1 cellular context compared by ENCODE assay signal in genomic region chr1:233945573-233945972, GRCh38.
TF ChIP-seq lines count a peak whose summit lies in the region.

No MANE protein-coding gene starts in this region.

TF ChIP-seq in GM12878, 131 proteins besides CTCF, POLR2A, EP300 and RAD21:
- TF ChIP-seq RELB (IDR thresholded peaks at IDR 0.05; ENCODE audit: low read depth) (0 out of 2 replicates have a peak, but pooled peaks have one; percentile 47), BHLHE40 (IDR thresholded peaks at IDR 0.05; ENCODE audit: borderline replicate concordance in 1 of 2, low read depth in 2 of 2, low read length in 1 of 2) (peak; percentile 50 to 86; a peak in 2 of 4 replicates), KLF5 (IDR thresholded peaks at IDR 0.05; ENCODE audit: partially characterized antibody) (no peak), SMC3 (IDR thresholded peaks at IDR 0.05; ENCODE audit: borderline replicate concordance, low read length) (no peak), ZBTB40 (IDR thresholded peaks at IDR 0.05; ENCODE audit: borderline replicate concordance) (peak; percentile 36; the same call in 1 of the 2 replicates), MTA2 (IDR thresholded peaks at IDR 0.05; ENCODE audit: low read depth) (peak; percentile 58; the same call in 1 of the 2 replicates), ZBTB4 (CRISPR knock-in tag; IDR thresholded peaks at IDR 0.05) (no peak), USF1 (IDR thresholded peaks at IDR 0.05; ENCODE audit: borderline replicate concordance, extremely low read length, insufficient read depth, low read depth, low read length) (no peak), PAX5 (IDR thresholded peaks at IDR 0.05; ENCODE audit: borderline replicate concordance, low read depth, low read length) (no peak), DPF2 (IDR thresholded peaks at IDR 0.05) (no peak), SREBF1 (IDR thresholded peaks at IDR 0.05; ENCODE audit: low read length) (no peak), TBL1XR1 (IDR thresholded peaks at IDR 0.05; ENCODE audit: low read depth, low read length) (no peak), ZNF274 (IDR thresholded peaks at IDR 0.05; ENCODE audit: insufficient read depth, insufficient read length) (no peak), ZNF384 (IDR thresholded peaks at IDR 0.05; ENCODE audit: borderline replicate concordance, low read depth, low read length) (no peak), TCF7 (IDR thresholded peaks at IDR 0.05; ENCODE audit: borderline replicate concordance) (no peak), BCL3 (IDR thresholded peaks at IDR 0.05; ENCODE audit: borderline replicate concordance, insufficient read depth, low read depth, low read length, poor library complexity, severe bottlenecking) (no peak)
TF ChIP-seq in GM12878: peak in this region for 4.
